Comparison of ENCODE assay signal across 13 cellular contexts in the genomic region with DNA sequence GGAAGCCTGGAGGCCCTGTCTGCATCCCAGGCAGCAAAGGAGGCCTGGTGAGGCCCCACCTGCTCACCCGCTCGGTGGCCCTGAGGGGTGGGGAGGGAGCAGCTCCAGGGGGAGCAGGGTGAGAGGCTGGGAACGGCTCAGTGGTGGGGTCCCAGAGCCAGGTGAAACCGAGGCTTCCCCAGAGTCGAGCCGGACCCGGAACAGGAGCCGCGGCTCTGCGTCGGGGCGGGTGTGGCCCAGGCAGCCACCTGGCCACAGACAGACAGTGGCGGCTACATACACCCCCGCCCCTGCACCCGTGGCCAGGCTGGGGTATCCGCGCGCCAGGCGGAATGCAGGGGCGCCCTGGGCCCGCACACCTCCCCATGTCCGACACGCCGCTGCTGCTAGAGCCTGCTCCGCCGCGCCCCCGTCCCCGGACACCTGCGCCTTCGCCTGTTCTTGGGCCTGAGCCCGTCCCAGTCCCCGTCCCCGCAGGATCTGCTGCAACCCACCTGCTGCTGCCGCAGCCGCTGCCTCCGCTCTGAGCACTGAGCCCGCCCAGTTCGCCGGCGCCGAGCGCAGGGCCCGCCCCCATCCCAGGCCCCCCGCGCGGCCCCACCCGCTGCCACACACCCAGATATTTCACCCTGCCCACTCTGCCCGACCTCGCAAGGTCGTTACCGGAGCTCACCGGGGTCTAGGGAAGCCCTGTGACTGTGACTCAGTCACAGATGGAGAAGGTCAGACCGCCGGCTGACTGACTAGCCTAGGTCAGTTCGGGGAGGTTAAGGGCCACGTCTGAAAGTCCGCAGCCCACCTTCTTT. TPM values are rescaled to one million over a fixed set of nuclear protein-coding genes. Genes with fewer than 3 reads are reported as not detected.
DNase-seq lines count a peak whose midpoint lies in the region; ATAC-seq and TF ChIP-seq lines count a peak whose summit lies in the region.
"Had no signal": no experiment of that assay in that cellular context is flagged by ENCODE, and none has a peak within 500 bp of the region (broad histone marks: within the 10 kb centered on the region; RNA-seq: fewer than 3 reads in every experiment).

Gene SLC7A4 (minus strand): TSS at position 525 of the 806 bp plus-strand sequence. CDS start 749 bp downstream, outside the sequence.

- H3K27me3 ChIP-seq in A673 (replicated peaks; ENCODE audit: insufficient read depth, low read depth, low read length, poor library complexity) = peaks cover 18% of the 10 kb centered on the region
- H3K27me3 ChIP-seq in endodermal cell (ENCODE audit: control insufficient read depth, insufficient read depth, low read length, poor library complexity, severe bottlenecking) = peaks cover 47% of the 10 kb centered on the region
- peaks cover 6% of the 10 kb centered on the region for H3K27me3 ChIP-seq in mucosa of stomach (ENCODE audit: control insufficient read depth, insufficient read depth, low read length)
- H3K27me3 ChIP-seq: thyroid gland had no signal

- peaks cover 35% of the 10 kb centered on the region for H3K27me3 Mint-ChIP-seq in endodermal cell (ENCODE audit: insufficient read depth)

- H3K4me1 ChIP-seq in A673 (ENCODE audit: insufficient read depth, low read length, poor library complexity, severe bottlenecking) (no peaks in the 10 kb centered on the region), endodermal cell (ENCODE audit: control insufficient read depth, insufficient read depth, low read length) (no peaks in the 10 kb centered on the region), mucosa of stomach (ENCODE audit: control insufficient read depth, insufficient read depth, low read length) (peaks cover 15% of the 10 kb centered on the region)

- H3K4me1 Mint-ChIP-seq in endodermal cell = no peaks in the 10 kb centered on the region

- intact Hi-C loops in A673 (cut with micrococcal nuclease; ENCODE audit: unreplicated experiment) = loop anchor here (5.0 kb wide), 1 partner anchor 40 kb away; no protein-coding TSS in a partner anchor

- WGBS in endodermal cell (ENCODE audit: insufficient coverage in 1 of 2, insufficient read length in 1 of 2), 2 experiments = 19 to 21% methylated on average over 28 to 58 of the region's 58 CpGs

- BruUV-seq in A673 (replicated peaks; lab: Mats Ljungman, UMichigan) = no TSS peak

- H3K36me3 Mint-ChIP-seq in endodermal cell (ENCODE audit: low read depth) = no peaks in the 10 kb centered on the region
- H3K36me3 Mint-ChIP-seq: brain had no signal

- peak within 1 kb of the TSS; percentile 57 for H3K4me3 Mint-ChIP-seq in endodermal cell

- H3K27ac Mint-ChIP-seq in endodermal cell = no peak within 1 kb of the TSS

- H3K9me3 ChIP-seq in A673 (ENCODE audit: low read depth, low read length, poor library complexity, severe bottlenecking) (no peaks in the 10 kb centered on the region), endodermal cell (ENCODE audit: control insufficient read depth, low read length) (no peaks in the 10 kb centered on the region), mucosa of stomach (ENCODE audit: control insufficient read depth, low read length) (no peaks in the 10 kb centered on the region)
- H3K9me3 ChIP-seq: neutrophil, thyroid gland had no signal

- no peak within 1 kb of the TSS for H3K27ac ChIP-seq in A673 (ENCODE audit: low read depth, low read length, poor library complexity, severe bottlenecking)
- no peak within 1 kb of the TSS for H3K27ac ChIP-seq in endodermal cell (ENCODE audit: low read depth, low read length)
- H3K27ac ChIP-seq: neutrophil, thyroid gland had no signal

- H3K36me3 ChIP-seq in A673 (ENCODE audit: insufficient read depth, low read length, poor library complexity, severe bottlenecking) (no peaks in the 10 kb centered on the region), endodermal cell (ENCODE audit: control insufficient read depth, insufficient read depth, low read length) (no peaks in the 10 kb centered on the region), mucosa of stomach (ENCODE audit: control insufficient read depth, insufficient read depth, low read length) (no peaks in the 10 kb centered on the region)
- H3K36me3 ChIP-seq: neutrophil, thyroid gland had no signal

- ATAC-seq in GM18498 (IDR thresholded peaks at IDR 0.05; ENCODE audit: unreplicated experiment) = no peak

- TF ChIP-seq CTCF in A673 (conservative IDR thresholded peaks at IDR 0.05; ENCODE audit: low read depth, low read length) (no peak), endodermal cell (conservative IDR thresholded peaks at IDR 0.05) (no peak)

- no peak for DNase-seq in A673 (ENCODE audit: low spot score)
- peak; percentile 53 for DNase-seq in NCI-H146 (lab: John Stamatoyannopoulos, UW)
- DNase-seq in endodermal cell = peak; percentile 73
- DNase-seq in NOMO-1 treated with DMSO at 0.1 percent for 48 hours (lab: John Stamatoyannopoulos, UW; ENCODE audit: unreplicated experiment) = no peak
- DNase-seq in SIG-M5 treated with dmso at 0.1 percent for 504 hours (lab: John Stamatoyannopoulos, UW; ENCODE audit: unreplicated experiment) = no peak
- DNase-seq in glomerular visceral epithelial cell (ENCODE audit: extremely low spot score) = no peak
- DNase-seq: KG1, thyroid gland had no signal

- peak within 1 kb of the TSS; percentile 25 for H3K4me3 ChIP-seq in A673 (ENCODE audit: low read depth, low read length, poor library complexity, severe bottlenecking)
- no peak within 1 kb of the TSS for H3K4me3 ChIP-seq in endodermal cell (ENCODE audit: low read length)
- no peak within 1 kb of the TSS for H3K4me3 ChIP-seq in mucosa of stomach (ENCODE audit: low read length)
- H3K4me3 ChIP-seq: thyroid gland had no signal

- POLR2A ChIA-PET in A673 (lab: Charles Lee; ENCODE audit: low non-redundant PET) = no interaction called here

- H3K9ac ChIP-seq in endodermal cell (ENCODE audit: extremely low read depth, low read length, poor library complexity, severe bottlenecking) (no peak within 1 kb of the TSS), mucosa of stomach (ENCODE audit: low read length) (peak within 1 kb of the TSS; percentile 59)

- CTCF ChIA-PET in A673 (lab: Charles Lee) = no interaction called here

- no peaks in the 10 kb centered on the region for H3K9me3 Mint-ChIP-seq in endodermal cell

RNA-seq across cellular contexts. Expression of gene SLC7A4, which starts in this region (rescaled TPM):
- total RNA-seq in A673 (2021) = not detected in 2 replicates
- under 1 TPM; 0.33 to 0.49 TPM for total RNA-seq in endodermal cell
- 0.61 TPM for polyA plus RNA-seq in endodermal cell (2013, experiment 1 of 2)
- 0.50 TPM for polyA plus RNA-seq in endodermal cell (2013, experiment 2 of 2)
- total RNA-seq: T-helper 1 cell treated with Interleukin-12 subunit alpha and Interleukin-12 subunit beta and Interleukin-4 antibody, amounts not matched to agents 30 ng/mL and 1 ng/mL, for 36 hours had no signal

Comparison
In these comparisons a context has a peak if more than half of its experiments do, and no peak if none do; other contexts are left out.
1. Peak in DNase-seq in endodermal cell; RNA of the gene not detected or under 1 TPM.